ENCODE assay signal across 10 cellular contexts in genomic region chr16:31216552-31217530, GRCh38. TPM values are rescaled to one million over a fixed set of nuclear protein-coding genes. Genes with fewer than 3 reads are reported as not detected.
DNase-seq lines count a peak whose midpoint lies in the region; ATAC-seq and TF ChIP-seq lines count a peak whose summit lies in the region.
"Had no signal": no experiment of that assay in that cellular context is flagged by ENCODE, and none has a peak within 500 bp of the region (broad histone marks: within the 10 kb centered on the region; RNA-seq: fewer than 3 reads in every experiment).

TSS of gene PYDC1 (minus strand) at chr16:31217135. CDS start at chr16:31217028, 107 bp downstream.

- H3K4me1 Mint-ChIP-seq in naive B cell = peaks cover 19 to 44% (median 44%) of the 10 kb centered on the region in 3 donors

- H2AFZ ChIP-seq in Karpas-422 (ENCODE audit: low read length) = no peak within 1 kb of the TSS

- H3K36me3 ChIP-seq in A673 (ENCODE audit: insufficient read depth, low read length, poor library complexity, severe bottlenecking) (no peaks in the 10 kb centered on the region), Karpas-422 (ENCODE audit: insufficient read depth, low read length) (no peaks in the 10 kb centered on the region)

- peaks cover 15% of the 10 kb centered on the region for H3K4me1 ChIP-seq in A673 (ENCODE audit: insufficient read depth, low read length, poor library complexity, severe bottlenecking)
- peaks cover 10% of the 10 kb centered on the region for H3K4me1 ChIP-seq in Karpas-422 (ENCODE audit: low read length)

- intact Hi-C loops in A673 (cut with micrococcal nuclease; ENCODE audit: unreplicated experiment) (no loop called here), dorsolateral prefrontal cortex (cut with DNase I) (no loop called here)

- DNase-seq in A673 (ENCODE audit: low spot score) (no peak), LNCaP clone FGC (ENCODE audit: low read depth) (no peak), dorsolateral prefrontal cortex (peak in 2 of 10 donors; percentile 47 to 67), naive B cell (no peak), Karpas-422 (no peak), GDM1 (lab: John Stamatoyannopoulos, UW) (no peak), NCI-H1694 treated with DMSO at 0.1 percent for 48 hours (lab: John Stamatoyannopoulos, UW) (no peak)
- DNase-seq: DMS79 treated with DMSO at 0.1 percent for 48 hours had no signal

- no peaks in the 10 kb centered on the region for H4K20me1 ChIP-seq in Karpas-422 (ENCODE audit: insufficient read depth, low read depth, low read length)

- peaks cover 0 to 8% of the 10 kb centered on the region in 2 donors for H3K36me3 Mint-ChIP-seq in naive B cell

- H3K4me2 ChIP-seq in Karpas-422 (ENCODE audit: low read depth, low read length, poor library complexity, severe bottlenecking) = no peak within 1 kb of the TSS

- H3K27me3 Mint-ChIP-seq in naive B cell = peaks cover 41 to 78% (median 55%) of the 10 kb centered on the region in 3 donors

- peak in 1 of 2 donors; percentile 14 for ATAC-seq in naive B cell (ENCODE audit: low read depth in 2 of 2)
- ATAC-seq in HG03135 (IDR thresholded peaks at IDR 0.05; ENCODE audit: unreplicated experiment) = no peak

- H3K27me3 ChIP-seq in A673 (replicated peaks; ENCODE audit: insufficient read depth, low read depth, low read length, poor library complexity) (peaks cover 48% of the 10 kb centered on the region), dorsolateral prefrontal cortex (peaks cover 0 to 62% (median 31%) of the 10 kb centered on the region in 45 donors), Karpas-422 (ENCODE audit: low read length) (no peaks in the 10 kb centered on the region)

- H3K27ac ChIP-seq in A673 (ENCODE audit: low read depth, low read length, poor library complexity, severe bottlenecking) (no peak within 1 kb of the TSS), dorsolateral prefrontal cortex (peak within 1 kb of the TSS in 3 of 59 donors; percentile 5 to 84 (median 18)), Karpas-422 (ENCODE audit: low read length) (no peak within 1 kb of the TSS)

- peak within 1 kb of the TSS; percentile 79 to 90 (median 84) for H3K4me3 Mint-ChIP-seq in naive B cell

- no peaks in the 10 kb centered on the region for H3K9me2 ChIP-seq in Karpas-422 (replicated peaks; ENCODE audit: insufficient read depth, low read length)

- peak within 1 kb of the TSS in 2 of 6 donors; percentile 39 to 65 for H3K27ac Mint-ChIP-seq in naive B cell

- CTCF ChIA-PET in A673 (lab: Charles Lee) = interaction anchor here (0.5 kb wide), 1 partner anchor 652 kb away, joined by 3 read pairs; no protein-coding TSS in a partner anchor

- no peaks in the 10 kb centered on the region for H3K9me3 ChIP-seq in A673 (ENCODE audit: low read depth, low read length, poor library complexity, severe bottlenecking)
- no peaks in the 10 kb centered on the region for H3K9me3 ChIP-seq in Karpas-422 (ENCODE audit: low read length)

- peak within 1 kb of the TSS; percentile 41 for H3K4me3 ChIP-seq in A673 (ENCODE audit: low read depth, low read length, poor library complexity, severe bottlenecking)
- peak within 1 kb of the TSS; percentile 56 for H3K4me3 ChIP-seq in LNCaP clone FGC (ENCODE audit: low read depth, low read length)
- peak within 1 kb of the TSS in 56 of 59 donors; percentile 21 to 70 (median 52) for H3K4me3 ChIP-seq in dorsolateral prefrontal cortex
- H3K4me3 ChIP-seq in Karpas-422 (ENCODE audit: low read length) = no peak within 1 kb of the TSS

- H3K9ac ChIP-seq in Karpas-422 (ENCODE audit: low read length) = no peak within 1 kb of the TSS

- POLR2A ChIA-PET in A673 (lab: Charles Lee; ENCODE audit: low non-redundant PET) = interaction anchor here (0.6 kb wide), 1 partner anchor 167 kb away, joined by 9 read pairs; no protein-coding TSS in a partner anchor

- no peaks in the 10 kb centered on the region for H3K79me2 ChIP-seq in Karpas-422 (ENCODE audit: low read length)

- BruUV-seq in A673 (replicated peaks; lab: Mats Ljungman, UMichigan) = no TSS peak

- TF ChIP-seq CTCF in A673 (conservative IDR thresholded peaks at IDR 0.05; ENCODE audit: low read depth, low read length) (no peak), LNCaP clone FGC (IDR thresholded peaks at IDR 0.05; ENCODE audit: control insufficient read depth, extremely low read depth, insufficient read depth) (no peak), dorsolateral prefrontal cortex (IDR thresholded peaks at IDR 0.05 in 54 of 56, conservative IDR thresholded peaks at IDR 0.05 in 2 of 56; ENCODE audit: low read depth in 1 of 56, partially characterized antibody in 56 of 56) (no peak)

- H3K9me3 Mint-ChIP-seq in naive B cell = no peaks in the 10 kb centered on the region

RNA-seq across cellular contexts. Expression of gene PYDC1, which starts in this region (rescaled TPM):
- total RNA-seq in A673 (2021) (not detected in 2 replicates), dorsolateral prefrontal cortex (10 to 100 TPM in 19 of 120 experiments, 1 to 10 TPM in 96, under 1 TPM in 1, not detected in 4; 0.74 to 19.8 (median 5.1) TPM)
- not detected for polyA plus RNA-seq in naive B cell (ENCODE audit: low read depth in 6 of 6)
- not detected in 2 replicates for total RNA-seq in Karpas-422 (2014; rRNA removed; shearing (Covaris generic); ENCODE audit: low replicate concordance)
- total RNA-seq: right cardiac atrium had no signal
